ENCODE assay signal across 11 cellular contexts in the genomic region with DNA sequence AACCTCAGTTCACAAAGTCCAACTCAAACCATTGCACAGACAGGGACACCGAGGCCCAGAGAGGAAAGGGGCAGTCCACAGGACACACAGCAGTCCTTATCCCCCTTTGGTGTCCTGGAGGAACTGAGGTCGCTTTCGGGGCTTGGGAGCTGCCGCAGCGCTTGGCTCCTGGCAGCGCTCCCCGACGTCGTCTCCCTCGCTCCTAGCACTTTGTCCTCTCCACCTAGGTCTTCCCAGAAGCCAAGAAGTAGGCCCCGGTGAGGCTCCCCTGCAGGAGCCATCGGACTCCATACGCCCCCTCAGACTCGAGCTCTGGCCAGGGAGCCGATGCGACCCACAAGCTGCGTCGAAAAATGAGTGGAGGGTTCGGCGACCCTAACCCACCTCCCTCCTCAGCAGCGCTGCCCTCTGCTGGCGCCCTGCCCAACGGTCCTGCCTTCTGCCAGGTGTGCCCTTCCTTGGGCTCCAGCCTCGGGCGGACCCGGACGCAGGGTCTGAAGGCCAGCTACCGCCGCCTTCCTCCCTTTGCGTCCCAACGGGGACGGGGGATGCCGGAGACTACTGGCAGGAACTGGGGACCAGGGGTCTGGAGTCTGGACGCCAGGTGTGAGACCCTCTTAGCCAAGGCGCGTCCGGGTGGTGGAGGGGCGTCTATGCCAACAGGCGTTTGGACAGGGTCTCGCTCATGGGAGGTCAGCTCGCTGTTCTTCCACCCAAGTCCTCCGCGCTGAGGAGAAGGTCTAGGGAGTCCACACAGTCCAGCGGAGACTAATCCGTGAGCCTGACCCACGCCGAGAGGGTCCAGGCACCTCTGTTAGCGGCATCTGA. TPM values are rescaled to one million over a fixed set of nuclear protein-coding genes. Genes with fewer than 3 reads are reported as not detected.
A peak's percentile ranks its signal among the peaks of the same experiment; 100 is the strongest.
DNase-seq lines count a peak whose midpoint lies in the region; ATAC-seq and TF ChIP-seq lines count a peak whose summit lies in the region.
"Had no signal": no experiment of that assay in that cellular context is flagged by ENCODE, and none has a peak within 500 bp of the region (broad histone marks: within the 10 kb centered on the region; RNA-seq: fewer than 3 reads in every experiment).

No MANE protein-coding gene starts in this region.

- H3K27ac ChIP-seq in DND-41 (ENCODE audit: low read length), result no peak overlapping the region
- H3K27ac ChIP-seq in HEK293 (ENCODE audit: extremely low read depth, low read depth, low read length), result no peak overlapping the region
- H3K27ac ChIP-seq: colonic mucosa had no signal

- H3K9me3 Mint-ChIP-seq in activated T-helper 17 cell treated with anti-CD3 and anti-CD28 coated beads, Interleukin-2, amount 50 U/mL, for 72 hours, result no peaks in the 10 kb centered on the region
- peaks cover 7% of the 10 kb centered on the region for H3K9me3 Mint-ChIP-seq in nephron

- no peaks in the 10 kb centered on the region for H3K36me3 ChIP-seq in DND-41 (ENCODE audit: insufficient read depth, low read length)
- H3K36me3 ChIP-seq in HEK293 (ENCODE audit: control insufficient read depth in 2 of 2, insufficient read depth in 1 of 2, low read length in 2 of 2), result no peaks in the 10 kb centered on the region
- H3K36me3 ChIP-seq: colonic mucosa had no signal

- no peak overlapping the region for H3K27ac Mint-ChIP-seq in activated T-helper 17 cell treated with anti-CD3 and anti-CD28 coated beads, Interleukin-2, amount 50 U/mL, for 72 hours
- H3K27ac Mint-ChIP-seq in nephron, result no peak overlapping the region

- H3K4me1 ChIP-seq in DND-41 (ENCODE audit: insufficient read depth, low read length) (no peaks in the 10 kb centered on the region), HEK293 (ENCODE audit: control insufficient read depth, insufficient read depth, low read length) (no peaks in the 10 kb centered on the region; the same call in 1 of the 2 replicates)

- H3K4me3 Mint-ChIP-seq in activated T-helper 17 cell treated with anti-CD3 and anti-CD28 coated beads, Interleukin-2, amount 50 U/mL, for 72 hours, result peak overlapping the region; percentile 67
- H3K4me3 Mint-ChIP-seq in nephron, result peak overlapping the region; percentile 13 to 53 (median 40)

- H4K20me1 ChIP-seq in DND-41 (ENCODE audit: insufficient read depth, low read length), result no peaks in the 10 kb centered on the region

- peaks cover 42% of the 10 kb centered on the region for H3K27me3 Mint-ChIP-seq in activated T-helper 17 cell treated with anti-CD3 and anti-CD28 coated beads, Interleukin-2, amount 50 U/mL, for 72 hours
- H3K27me3 Mint-ChIP-seq in nephron (ENCODE audit: low read depth), result peaks cover 98% of the 10 kb centered on the region

- ATAC-seq in DND-41 (ENCODE audit: insufficient read depth, low read depth), result no peak
- no peak for ATAC-seq in activated T-helper 17 cell treated with anti-CD3 and anti-CD28 coated beads, Interleukin-2, amount 50 U/mL, for 72 hours (replicated peaks)
- no peak for ATAC-seq in GM18517 (IDR thresholded peaks at IDR 0.05; ENCODE audit: unreplicated experiment)
- no peak for ATAC-seq in HG02973 (IDR thresholded peaks at IDR 0.05; ENCODE audit: unreplicated experiment)
- ATAC-seq: sciatic nerve had no signal

- H3K4me1 Mint-ChIP-seq in activated T-helper 17 cell treated with anti-CD3 and anti-CD28 coated beads, Interleukin-2, amount 50 U/mL, for 72 hours, result peaks cover 11% of the 10 kb centered on the region
- H3K4me1 Mint-ChIP-seq in nephron, result peaks cover 13% of the 10 kb centered on the region

- H2AFZ ChIP-seq in DND-41 (ENCODE audit: low read depth, low read length), result no peak overlapping the region

- H3K9me3 ChIP-seq in DND-41 (ENCODE audit: insufficient read depth, low read length, severe bottlenecking), result no peaks in the 10 kb centered on the region
- no peaks in the 10 kb centered on the region for H3K9me3 ChIP-seq in HEK293 (ENCODE audit: control insufficient read depth, insufficient read depth, low read depth, low read length)
- H3K9me3 ChIP-seq: colonic mucosa had no signal

- TF ChIP-seq CTCF in DND-41 (IDR thresholded peaks at IDR 0.05; ENCODE audit: borderline replicate concordance, extremely low read depth, low read length, poor library complexity, severe bottlenecking) (peak; percentile 19), HEK293 (tag by site-specific recombination; IDR thresholded peaks at IDR 0.05) (0 out of 2 replicates have a peak, but pooled peaks have one; percentile 17), nephron (IDR thresholded peaks at IDR 0.05; ENCODE audit: unreplicated experiment in 3 of 3) (no peak)

- H3K9ac ChIP-seq in DND-41 (ENCODE audit: low read depth, low read length), result no peak overlapping the region

- H3K79me2 ChIP-seq in DND-41 (ENCODE audit: insufficient read depth, low read length), result no peaks in the 10 kb centered on the region

- no peak overlapping the region for H3K4me2 ChIP-seq in DND-41 (ENCODE audit: insufficient read depth, low read length)

- peaks cover 5% of the 10 kb centered on the region for H3K36me3 Mint-ChIP-seq in activated T-helper 17 cell treated with anti-CD3 and anti-CD28 coated beads, Interleukin-2, amount 50 U/mL, for 72 hours (ENCODE audit: low read depth)
- no peaks in the 10 kb centered on the region for H3K36me3 Mint-ChIP-seq in nephron (ENCODE audit: low read depth)

- CTCF ChIA-PET in HEK293 (lab: Yijun Ruan, JAX), result interaction anchor here (1.0 to 1.5 kb wide), 2 partner anchors 20 to 185 kb away, joined by 5 to 6 read pairs; no protein-coding TSS in a partner anchor

- POLR2A ChIA-PET in HEK293 (lab: Yijun Ruan, JAX), result no interaction called here

- H3K4me3 ChIP-seq in DND-41 (ENCODE audit: low read depth in 1 of 2, low read length in 2 of 2) (no peak overlapping the region), HEK293 (ENCODE audit: low read depth, low read length) (no peak overlapping the region)
- H3K4me3 ChIP-seq: lung had no signal

- H3K27me3 ChIP-seq in DND-41 (ENCODE audit: insufficient read depth, low read length, poor library complexity), result no peaks in the 10 kb centered on the region

- DNase-seq in DND-41 (no peak), T1000 (lab: John Stamatoyannopoulos, UW) (no peak)
- DNase-seq: activated effector memory CD4-positive, alpha-beta T cell treated with Interleukin-2 at 50 U/mL for 16 hours; colonic mucosa had no signal

TF ChIP-seq in HEK293, 187 proteins besides CTCF, POLR2A, EP300 and RAD21 (continues in another document):
- TF ChIP-seq ZIC2 (tag by site-specific recombination; IDR thresholded peaks at IDR 0.05) (no peak), ZNF701 (tag by site-specific recombination; IDR thresholded peaks at IDR 0.05) (no peak), ZNF76 (tag by site-specific recombination; IDR thresholded peaks at IDR 0.05; ENCODE audit: borderline replicate concordance, low read depth) (no peak), ZNF433 (tag by site-specific recombination; IDR thresholded peaks at IDR 0.05; ENCODE audit: low read depth) (no peak), ZBTB21 (tag by site-specific recombination; IDR thresholded peaks at IDR 0.05) (no peak), KLF7 (tag by site-specific recombination; IDR thresholded peaks at IDR 0.05; ENCODE audit: borderline replicate concordance) (no peak), ZNF48 (tag by site-specific recombination; IDR thresholded peaks at IDR 0.05) (no peak), ZNF629 (tag by site-specific recombination; IDR thresholded peaks at IDR 0.05) (no peak), SALL2 (tag by site-specific recombination; IDR thresholded peaks at IDR 0.05; ENCODE audit: borderline replicate concordance) (no peak), ZNF610 (tag by site-specific recombination; IDR thresholded peaks at IDR 0.05; ENCODE audit: borderline replicate concordance) (no peak), HOXA7 (CRISPR knock-in tag; IDR thresholded peaks at IDR 0.05; ENCODE audit: borderline replicate concordance) (no peak), REPIN1 (tag by site-specific recombination; IDR thresholded peaks at IDR 0.05; ENCODE audit: low read depth) (no peak)
- TF ChIP-seq, protein P1, sequence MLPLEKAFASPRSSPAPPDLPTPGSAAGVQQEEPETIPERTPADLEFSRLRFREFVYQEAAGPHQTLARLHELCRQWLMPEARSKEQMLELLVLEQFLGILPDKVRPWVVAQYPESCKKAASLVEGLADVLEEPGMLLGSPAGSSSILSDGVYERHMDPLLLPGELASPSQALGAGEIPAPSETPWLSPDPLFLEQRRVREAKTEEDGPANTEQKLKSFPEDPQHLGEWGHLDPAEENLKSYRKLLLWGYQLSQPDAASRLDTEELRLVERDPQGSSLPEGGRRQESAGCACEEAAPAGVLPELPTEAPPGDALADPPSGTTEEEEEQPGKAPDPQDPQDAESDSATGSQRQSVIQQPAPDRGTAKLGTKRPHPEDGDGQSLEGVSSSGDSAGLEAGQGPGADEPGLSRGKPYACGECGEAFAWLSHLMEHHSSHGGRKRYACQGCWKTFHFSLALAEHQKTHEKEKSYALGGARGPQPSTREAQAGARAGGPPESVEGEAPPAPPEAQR (tag by site-specific recombination; IDR thresholded peaks at IDR 0.05), result no peak
- TF ChIP-seq, protein P2, sequence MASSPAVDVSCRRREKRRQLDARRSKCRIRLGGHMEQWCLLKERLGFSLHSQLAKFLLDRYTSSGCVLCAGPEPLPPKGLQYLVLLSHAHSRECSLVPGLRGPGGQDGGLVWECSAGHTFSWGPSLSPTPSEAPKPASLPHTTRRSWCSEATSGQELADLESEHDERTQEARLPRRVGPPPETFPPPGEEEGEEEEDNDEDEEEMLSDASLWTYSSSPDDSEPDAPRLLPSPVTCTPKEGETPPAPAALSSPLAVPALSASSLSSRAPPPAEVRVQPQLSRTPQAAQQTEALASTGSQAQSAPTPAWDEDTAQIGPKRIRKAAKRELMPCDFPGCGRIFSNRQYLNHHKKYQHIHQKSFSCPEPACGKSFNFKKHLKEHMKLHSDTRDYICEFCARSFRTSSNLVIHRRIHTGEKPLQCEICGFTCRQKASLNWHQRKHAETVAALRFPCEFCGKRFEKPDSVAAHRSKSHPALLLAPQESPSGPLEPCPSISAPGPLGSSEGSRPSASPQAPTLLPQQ (tag by site-specific recombination; IDR thresholded peaks at IDR 0.05), result no peak
- TF ChIP-seq, protein P3, sequence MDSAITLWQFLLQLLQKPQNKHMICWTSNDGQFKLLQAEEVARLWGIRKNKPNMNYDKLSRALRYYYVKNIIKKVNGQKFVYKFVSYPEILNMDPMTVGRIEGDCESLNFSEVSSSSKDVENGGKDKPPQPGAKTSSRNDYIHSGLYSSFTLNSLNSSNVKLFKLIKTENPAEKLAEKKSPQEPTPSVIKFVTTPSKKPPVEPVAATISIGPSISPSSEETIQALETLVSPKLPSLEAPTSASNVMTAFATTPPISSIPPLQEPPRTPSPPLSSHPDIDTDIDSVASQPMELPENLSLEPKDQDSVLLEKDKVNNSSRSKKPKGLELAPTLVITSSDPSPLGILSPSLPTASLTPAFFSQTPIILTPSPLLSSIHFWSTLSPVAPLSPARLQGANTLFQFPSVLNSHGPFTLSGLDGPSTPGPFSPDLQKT (IDR thresholded peaks at IDR 0.05; ENCODE audit: borderline replicate concordance, low read depth, low read length), result no peak

RNA-seq across cellular contexts. Expression of a gene that starts 2.1 kb away (rescaled TPM):
- under 1 TPM in 1 of 2 donors, not detected in 1; 0.15 TPM for total RNA-seq in activated T-helper 17 cell treated with anti-CD3 and anti-CD28 coated beads, Interleukin-2, amount 50 U/mL, for 72 hours
- total RNA-seq: colonic mucosa, sciatic nerve had no signal

RNA-seq across cellular contexts. Expression of a gene that starts 31.3 kb away (rescaled TPM):
- 10 to 100 TPM; 66.9 to 89.1 TPM for total RNA-seq in activated T-helper 17 cell treated with anti-CD3 and anti-CD28 coated beads, Interleukin-2, amount 50 U/mL, for 72 hours

Comparison
In these comparisons a context has a peak if more than half of its experiments do, and no peak if none do; other contexts are left out.
1. CTCF ChIP-seq: peak in DND-41 (single experiment) and HEK293 (single experiment); none in nephron (0 of 3).